Comparison of ENCODE assay signal across 15 cellular contexts in the genomic region with DNA sequence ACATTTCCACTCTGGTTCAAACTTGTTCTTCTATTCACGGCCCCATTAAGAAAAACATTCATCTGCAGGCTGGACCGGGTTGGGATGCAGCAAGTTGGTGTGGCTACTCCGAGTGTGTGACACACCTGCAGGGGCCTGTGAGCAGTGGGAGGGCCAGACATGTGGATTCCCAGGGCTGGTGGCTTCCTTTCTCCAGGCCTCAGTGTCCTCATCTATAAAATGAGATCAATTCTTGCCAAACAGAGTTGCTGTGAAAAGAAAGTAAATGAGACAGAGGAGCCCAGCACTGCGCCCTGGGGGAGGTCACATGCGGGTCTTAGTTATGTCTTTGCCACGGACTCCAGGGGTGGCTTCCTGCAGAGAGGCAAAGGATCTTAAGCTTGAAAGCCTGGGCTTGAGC. TPM values are rescaled to one million over a fixed set of nuclear protein-coding genes. Genes with fewer than 3 reads are reported as not detected.
A peak's percentile ranks its signal among the peaks of the same experiment; 100 is the strongest.
DNase-seq lines count a peak whose midpoint lies in the region; ATAC-seq and TF ChIP-seq lines count a peak whose summit lies in the region.
"Had no signal": no experiment of that assay in that cellular context is flagged by ENCODE, and none has a peak within 500 bp of the region (broad histone marks: within the 10 kb centered on the region; RNA-seq: fewer than 3 reads in every experiment).

No MANE protein-coding gene starts in this region.

- TF ChIP-seq POLR2A in esophagus squamous epithelium (IDR thresholded peaks at IDR 0.05): no peak
- no peak for TF ChIP-seq POLR2A in vagina (IDR thresholded peaks at IDR 0.05)

- H3K36me3 ChIP-seq in left ventricle myocardium inferior (peaks cover 30% of the 10 kb centered on the region), esophagus squamous epithelium (peaks cover 6 to 75% (median 26%) of the 10 kb centered on the region in 3 donors), vagina (peaks cover 0 to 46% of the 10 kb centered on the region in 2 donors)

- H3K4me3 ChIP-seq in left ventricle myocardium inferior (no peak overlapping the region), esophagus squamous epithelium (peak overlapping the region in 2 of 4 donors; percentile 6 to 39), vagina (peak overlapping the region in 1 of 2 donors; percentile 2)
- H3K4me3 ChIP-seq: gastrocnemius medialis, tibial nerve had no signal

- H3K9me3 Mint-ChIP-seq in osteocyte (ENCODE audit: unreplicated experiment): no peaks in the 10 kb centered on the region
- H3K9me3 Mint-ChIP-seq: activated naive CD4-positive, alpha-beta T cell treated with anti-CD3 and anti-CD28 coated beads for 36 hours had no signal

- peak overlapping the region; percentile 93 for H3K27ac Mint-ChIP-seq in osteocyte (ENCODE audit: unreplicated experiment)
- H3K27ac Mint-ChIP-seq: activated CD8-positive, alpha-beta memory T cell treated with anti-CD3 and anti-CD28 coated beads, Interleukin-2, amount 10 ng/mL, durations not matched to agents 7 days and 5 days had no signal

- H3K4me1 Mint-ChIP-seq in osteocyte (ENCODE audit: unreplicated experiment): peaks cover 52% of the 10 kb centered on the region

- H3K27me3 Mint-ChIP-seq in osteocyte (ENCODE audit: unreplicated experiment): no peaks in the 10 kb centered on the region
- H3K27me3 Mint-ChIP-seq: activated CD8-positive, alpha-beta memory T cell treated with anti-CD3 and anti-CD28 coated beads, Interleukin-2, amount 10 ng/mL, durations not matched to agents 7 days and 5 days had no signal

- TF ChIP-seq CTCF in left ventricle myocardium inferior (IDR thresholded peaks at IDR 0.05; ENCODE audit: borderline replicate concordance) (no peak), esophagus squamous epithelium (IDR thresholded peaks at IDR 0.05) (no peak), osteocyte (IDR thresholded peaks at IDR 0.05) (no peak), vagina (IDR thresholded peaks at IDR 0.05) (no peak)

- intact Hi-C loops in left ventricle myocardium inferior (cut with micrococcal nuclease): no loop called here
- intact Hi-C loops in left cardiac atrium (cut with DNase I): no loop called here
- intact Hi-C loops in esophagus squamous epithelium (cut with DNase I): no loop called here
- intact Hi-C loops in vagina (cut with DNase I): no loop called here

- H3K27me3 ChIP-seq in left ventricle myocardium inferior (ENCODE audit: low read depth) (no peaks in the 10 kb centered on the region), esophagus squamous epithelium (no peaks in the 10 kb centered on the region), vagina (no peaks in the 10 kb centered on the region)
- H3K27me3 ChIP-seq: gastrocnemius medialis, tibial nerve had no signal

- WGBS in esophagus squamous epithelium, 2 donors: 28 to 51% methylated on average over 4 to 6 of the region's 6 CpGs

- no peaks in the 10 kb centered on the region for H3K9me3 ChIP-seq in left ventricle myocardium inferior (replicated peaks)
- no peaks in the 10 kb centered on the region for H3K9me3 ChIP-seq in esophagus squamous epithelium
- no peaks in the 10 kb centered on the region for H3K9me3 ChIP-seq in vagina
- H3K9me3 ChIP-seq: gastrocnemius medialis, tibial nerve had no signal

- H3K27ac ChIP-seq in left ventricle myocardium inferior (replicated peaks) (peak overlapping the region; percentile 79), esophagus squamous epithelium (peak overlapping the region; percentile 69 to 99 (median 84)), vagina (peak overlapping the region; percentile 96)

- peaks cover 1% of the 10 kb centered on the region for H3K36me3 Mint-ChIP-seq in osteocyte (ENCODE audit: unreplicated experiment)
- H3K36me3 Mint-ChIP-seq: activated CD8-positive, alpha-beta memory T cell treated with anti-CD3 and anti-CD28 coated beads, Interleukin-2, amount 10 ng/mL, durations not matched to agents 7 days and 5 days had no signal

- DNase-seq in left ventricle myocardium inferior: no peak
- DNase-seq in left cardiac atrium: no peak
- DNase-seq in esophagus squamous epithelium (lab: John Stamatoyannopoulos, UW): no peak
- no peak for DNase-seq in osteocyte (ENCODE audit: extremely low spot score, unreplicated experiment)
- DNase-seq in vagina (ENCODE audit: extremely low spot score in 2 of 2): no peak
- DNase-seq in NCI-H2029 (lab: John Stamatoyannopoulos, UW): no peak
- DNase-seq in NCI-H1105 (lab: John Stamatoyannopoulos, UW): no peak
- DNase-seq in NCI-H1930 (lab: John Stamatoyannopoulos, UW): no peak
- DNase-seq: activated CD8-positive, alpha-beta memory T cell treated with anti-CD3 and anti-CD28 coated beads, Interleukin-2, amount 10 ng/mL, durations not matched to agents 7 days and 5 days; activated naive CD4-positive, alpha-beta T cell treated with anti-CD3 and anti-CD28 coated beads for 36 hours; COR-L47; gastrocnemius medialis; NCI-H1694 had no signal

- peaks cover 68% of the 10 kb centered on the region for H3K4me1 ChIP-seq in left ventricle myocardium inferior
- H3K4me1 ChIP-seq in esophagus squamous epithelium: peaks cover 20 to 73% (median 35%) of the 10 kb centered on the region in 3 donors
- peaks cover 55% of the 10 kb centered on the region for H3K4me1 ChIP-seq in vagina

- ATAC-seq in left cardiac atrium: no peak
- ATAC-seq: activated CD8-positive, alpha-beta memory T cell treated with anti-CD3 and anti-CD28 coated beads, Interleukin-2, amount 10 ng/mL, durations not matched to agents 7 days and 5 days; gastrocnemius medialis; SK-N-SH treated with all-trans-retinoic acid at 6 μM for 48 hours had no signal

- H3K4me3 Mint-ChIP-seq in osteocyte (ENCODE audit: unreplicated experiment): peak overlapping the region; percentile 47
- H3K4me3 Mint-ChIP-seq: activated CD8-positive, alpha-beta memory T cell treated with anti-CD3 and anti-CD28 coated beads, Interleukin-2, amount 10 ng/mL, durations not matched to agents 7 days and 5 days; activated naive CD4-positive, alpha-beta T cell treated with anti-CD3 and anti-CD28 coated beads for 36 hours had no signal

RNA-seq across cellular contexts. Expression of a gene that starts 5.2 kb away (rescaled TPM):
- 14.8 TPM for total RNA-seq in left ventricle myocardium inferior
- total RNA-seq in left cardiac atrium: 10 to 100 TPM; 14.3 to 18.3 TPM
- total RNA-seq in esophagus squamous epithelium: 100 to 1,000 TPM in 2 of 4 donors, 10 to 100 TPM in 2; 64.7 to 139 (median 88.4) TPM
- total RNA-seq in osteocyte: 51.2 and 56.6 TPM in 2 replicates
- total RNA-seq in vagina: 112 TPM

RNA-seq across cellular contexts. Expression of a gene that starts 42.1 kb away (rescaled TPM):
- total RNA-seq in left ventricle myocardium inferior: 0.82 TPM
- under 1 TPM in 1 of 2 donors, not detected in 1; 0.21 TPM for total RNA-seq in left cardiac atrium
- total RNA-seq in esophagus squamous epithelium: under 1 TPM in 2 of 4 donors, not detected in 2; 0.13 to 0.38 TPM
- not detected in 2 replicates for total RNA-seq in osteocyte
- not detected for total RNA-seq in vagina
- total RNA-seq: activated naive CD4-positive, alpha-beta T cell treated with anti-CD3 and anti-CD28 coated beads for 36 hours had no signal

RNA-seq across cellular contexts. Expression of a gene that starts 42.2 kb away (rescaled TPM):
- total RNA-seq in left ventricle myocardium inferior (79.3 TPM), left cardiac atrium (10 to 100 TPM; 62.6 to 68.1 TPM), esophagus squamous epithelium (10 to 100 TPM; 31.7 to 56.1 (median 46.9) TPM), osteocyte (77.9 and 81.1 TPM in 2 replicates), vagina (57.9 TPM)
